Comparison of ENCODE assay signal across 12 cellular contexts in genomic region chr14:55127491-55127951, GRCh38. TPM values are rescaled to one million over a fixed set of nuclear protein-coding genes. Genes with fewer than 3 reads are reported as not detected.
A peak's percentile ranks its signal among the peaks of the same experiment; 100 is the strongest.
DNase-seq lines count a peak whose midpoint lies in the region; ATAC-seq, FAIRE-seq and TF ChIP-seq lines count a peak whose summit lies in the region.
"Had no signal": no experiment of that assay in that cellular context is flagged by ENCODE, and none has a peak within 500 bp of the region (broad histone marks: within the 10 kb centered on the region; RNA-seq: fewer than 3 reads in every experiment).

No MANE protein-coding gene starts in this region.

- H3K27me3 ChIP-seq in HCT116 (ENCODE audit: insufficient read depth, low read length) (no peaks in the 10 kb centered on the region), tibial artery (no peaks in the 10 kb centered on the region)
- H3K27me3 ChIP-seq: gastroesophageal sphincter had no signal

- no peak for TF ChIP-seq RAD21 in HCT116 (IDR thresholded peaks at IDR 0.05; ENCODE audit: low read depth)

- TF ChIP-seq CTCF in HCT116 (IDR thresholded peaks at IDR 0.05 in 2 of 3, conservative IDR thresholded peaks at IDR 0.05 in 1 of 3; ENCODE audit: borderline replicate concordance in 1 of 3, insufficient read depth in 1 of 3, low read depth in 2 of 3, low read length in 2 of 3): no peak
- TF ChIP-seq CTCF in fibroblast of villous mesenchyme (IDR thresholded peaks at IDR 0.05; ENCODE audit: insufficient read depth, low read depth, low read length): no peak
- no peak for TF ChIP-seq CTCF in tibial artery (IDR thresholded peaks at IDR 0.05)

- CTCF ChIA-PET in HCT116 (lab: Charles Lee): no interaction called here

- no TSS peak for BruUV-seq in HCT116 (replicated peaks; lab: Mats Ljungman, UMichigan)

- POLR2A ChIA-PET in HCT116 (lab: Charles Lee): interaction anchor here (1.0 to 2.5 kb wide), 2 partner anchors 10 to 20 kb away, joined by 4 to 8 read pairs; no protein-coding TSS in a partner anchor

- H3K9ac ChIP-seq in HCT116 (ENCODE audit: low read length): no peak overlapping the region

- ATAC-seq in HCT116 (no peak), GM18909 (IDR thresholded peaks at IDR 0.05; ENCODE audit: poor library complexity, unreplicated experiment) (no peak)
- ATAC-seq: gastroesophageal sphincter, K562, right cardiac atrium had no signal

- RAD21 ChIA-PET in HCT116 (lab: Charles Lee; ENCODE audit: low non-redundant PET in 1 of 2, low total read pairs in 2 of 2, uncharacterized antibody in 2 of 2, unreplicated experiment in 2 of 2): no interaction called here

- H3K36me3 ChIP-seq in HCT116 (ENCODE audit: control insufficient read depth in 1 of 2, insufficient read depth in 2 of 2, low read length in 2 of 2) (no peaks in the 10 kb centered on the region), tibial artery (no peaks in the 10 kb centered on the region)
- H3K36me3 ChIP-seq: gastroesophageal sphincter had no signal

- intact Hi-C loops in HCT116 (cut with micrococcal nuclease): no loop called here
- intact Hi-C loops in tibial artery (cut with DNase I; ENCODE audit: low total_unique reads): no loop called here

- H3K9me2 ChIP-seq in HCT116 (ENCODE audit: insufficient read depth): no peaks in the 10 kb centered on the region

- H4K20me1 ChIP-seq in HCT116 (ENCODE audit: insufficient read depth): no peaks in the 10 kb centered on the region

- H3K4me3 ChIP-seq in HCT116 (replicated peaks in 1 of 2; ENCODE audit: low read depth in 1 of 2, low read length in 2 of 2) (no peak overlapping the region), fibroblast of villous mesenchyme (ENCODE audit: low read depth, low read length) (no peak overlapping the region), tibial artery (no peak overlapping the region)
- H3K4me3 ChIP-seq: gastroesophageal sphincter, K562 had no signal

- peak overlapping the region; percentile 24 for H2AFZ ChIP-seq in HCT116 (ENCODE audit: low read depth, low read length, poor library complexity, severe bottlenecking)

- H3K27ac ChIP-seq in HCT116 (ENCODE audit: low read depth, low read length) (no peak overlapping the region), tibial artery (peak overlapping the region; percentile 94 to 96)

- H3K4me2 ChIP-seq in HCT116 (ENCODE audit: low read length): peak overlapping the region; percentile 77

- peaks cover 38 to 65% of the 10 kb centered on the region in 2 experiments for H3K4me1 ChIP-seq in HCT116 (ENCODE audit: control insufficient read depth in 1 of 2, insufficient read depth in 2 of 2, low read length in 2 of 2)
- H3K4me1 ChIP-seq in tibial artery: peaks cover 0 to 43% (median 29%) of the 10 kb centered on the region in 4 donors

- FAIRE-seq in RCC 7860 (lab: Jason Lieb, UNC): peak; percentile 86
- FAIRE-seq: K562 had no signal

- H3K9me3 ChIP-seq in HCT116 (ENCODE audit: control insufficient read depth in 1 of 2, insufficient read depth in 1 of 2, low read depth in 1 of 2, low read length in 2 of 2) (no peaks in the 10 kb centered on the region), tibial artery (no peaks in the 10 kb centered on the region)
- H3K9me3 ChIP-seq: gastroesophageal sphincter had no signal

- no peak for DNase-seq in HCT116 (ENCODE audit: low read depth, low spot score)
- peak; percentile 92 for DNase-seq in RCC 7860 (ENCODE audit: low spot score)
- DNase-seq in fibroblast of villous mesenchyme (ENCODE audit: low read depth): peak; percentile 54
- no peak for DNase-seq in tibial artery
- no peak for DNase-seq in GDM1 (lab: John Stamatoyannopoulos, UW)
- DNase-seq in NCI-H510A (lab: John Stamatoyannopoulos, UW): no peak
- DNase-seq: activated CD4-positive, alpha-beta T cell treated with anti-CD3 and anti-CD28 coated beads for 1 hour; right cardiac atrium; SIG-M5 had no signal

- H3K79me2 ChIP-seq in HCT116 (ENCODE audit: insufficient read depth, low read length): peaks cover 27% of the 10 kb centered on the region

- no peak for TF ChIP-seq POLR2A in HCT116 (IDR thresholded peaks at IDR 0.05; ENCODE audit: borderline replicate concordance, extremely low read depth, insufficient read depth, insufficient read length)

TF ChIP-seq in HCT116, 20 proteins besides CTCF, POLR2A, EP300 and RAD21:
- TF ChIP-seq CEBPB (IDR thresholded peaks at IDR 0.05; ENCODE audit: low read depth): no peak
- no peak for TF ChIP-seq TCF7L2 (IDR thresholded peaks at IDR 0.05; ENCODE audit: borderline replicate concordance, extremely low read depth, insufficient read depth, insufficient read length)
- no peak for TF ChIP-seq JUND (IDR thresholded peaks at IDR 0.05)
- no peak for TF ChIP-seq ZBTB33 (IDR thresholded peaks at IDR 0.05; ENCODE audit: extremely low read depth, insufficient replicate concordance, low read length)
- no peak for TF ChIP-seq SRF (IDR thresholded peaks at IDR 0.05; ENCODE audit: low read depth)
- no peak; the same call in 1 of the 2 replicates for TF ChIP-seq SP1 (IDR thresholded peaks at IDR 0.05; ENCODE audit: low read depth)

RNA-seq across cellular contexts. Expression of gene LGALS3, which starts 1.5 kb away (rescaled TPM):
- total RNA-seq in HCT116 (2021; ENCODE audit: unreplicated experiment) (86.1 TPM), fibroblast of villous mesenchyme (120 and 198 TPM in 2 replicates)
- 75.3 and 83.3 TPM in 2 replicates for polyA plus RNA-seq in HCT116 (2012)

Comparison
In these comparisons a context has a peak if more than half of its experiments do, and no peak if none do; other contexts are left out.
1. DNase-seq: peak in RCC 7860 (single experiment) and fibroblast of villous mesenchyme (single experiment); none in HCT116 (single experiment), tibial artery (0 of 2), GDM1 (single experiment) and NCI-H510A (single experiment).